Comparison of ENCODE assay signal across 8 cellular contexts in the genomic region with DNA sequence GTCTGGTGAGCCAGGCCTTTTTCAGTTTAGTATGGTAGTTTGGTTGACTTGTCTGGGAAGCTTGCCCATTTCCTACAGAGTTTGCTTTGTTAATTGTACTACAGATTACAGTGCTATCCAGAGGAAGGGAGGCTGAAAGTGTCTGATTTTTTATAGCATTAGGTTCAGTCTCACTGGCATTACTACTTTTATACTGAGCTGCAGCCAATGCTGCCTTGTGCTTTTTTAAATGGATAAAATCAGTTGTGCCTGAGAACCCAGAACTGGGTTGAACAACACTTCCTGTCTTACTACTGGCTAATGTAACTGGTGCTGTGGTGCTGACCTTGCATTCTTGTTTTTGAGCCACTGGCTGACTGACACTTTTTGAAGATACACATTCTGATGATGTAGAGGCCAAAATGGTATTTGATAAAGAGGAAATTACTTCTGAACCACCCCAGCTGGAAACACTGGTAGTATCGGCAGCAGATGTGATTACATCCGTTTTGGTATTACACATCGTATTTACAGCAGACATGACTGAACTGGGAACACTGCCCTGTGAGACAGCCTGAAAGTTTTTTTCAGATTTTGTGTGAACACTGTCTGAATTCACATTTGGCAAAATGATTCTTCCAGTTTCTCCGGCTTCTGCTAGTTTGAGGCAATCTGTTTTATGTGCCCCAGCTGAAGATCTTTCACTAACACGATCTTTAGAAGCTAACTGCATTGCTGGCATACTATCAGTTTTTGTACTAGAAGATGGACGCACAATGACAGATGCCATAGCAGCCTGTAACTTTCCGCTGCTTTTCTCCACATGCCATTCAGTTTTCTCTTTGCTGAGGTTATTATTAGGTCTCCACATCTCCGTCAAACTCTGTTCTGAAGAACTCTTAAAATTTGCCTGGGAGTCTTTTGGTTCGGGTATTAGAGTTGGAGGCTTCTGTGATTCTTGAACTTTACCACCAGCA.
DNase-seq lines count a peak whose midpoint lies in the region; ATAC-seq and TF ChIP-seq lines count a peak whose summit lies in the region.

No MANE protein-coding gene starts in this region.

- TF ChIP-seq POLR2A in tibial nerve (IDR thresholded peaks at IDR 0.05), result no peak

- intact Hi-C loops in lower lobe of right lung (cut with DNase I), result no loop called here

- WGBS in tibial nerve, 2 donors, result 17 to 32% methylated on average over 9 of the region's 9 CpGs

- H3K4me3 ChIP-seq in lower lobe of right lung (peak overlapping the region; percentile 4), tibial nerve (peak overlapping the region in 2 of 4 donors; percentile 2 to 22)

- H3K9me3 ChIP-seq in lower lobe of right lung, result no peaks in the 10 kb centered on the region
- H3K9me3 ChIP-seq in tibial nerve, result no peaks in the 10 kb centered on the region

- ATAC-seq in GM21360 (IDR thresholded peaks at IDR 0.05; ENCODE audit: unreplicated experiment), result peak; percentile 40
- peak; percentile 49 to 76 for ATAC-seq in lower lobe of right lung
- no peak for ATAC-seq in GM19463 (IDR thresholded peaks at IDR 0.05; ENCODE audit: unreplicated experiment)

- TF ChIP-seq CTCF in AG09319 (IDR thresholded peaks at IDR 0.05; ENCODE audit: low read depth, low read length) (no peak), lower lobe of right lung (IDR thresholded peaks at IDR 0.05) (no peak), tibial nerve (IDR thresholded peaks at IDR 0.05) (no peak)

- H3K4me1 ChIP-seq in lower lobe of right lung (peaks cover 48% of the 10 kb centered on the region), tibial nerve (peaks cover 0 to 82% (median 36%) of the 10 kb centered on the region in 4 donors)

- DNase-seq in AG09319 (ENCODE audit: extremely low read depth, low read depth) (peak; percentile 68), NCI-H2081 treated with DMSO at 0.1 percent for 48 hours (lab: John Stamatoyannopoulos, UW) (peak; percentile 23), caudate nucleus (lab: John Stamatoyannopoulos, UW) (peak in 36 of 61 donors; percentile 2 to 74 (median 32)), lower lobe of right lung (no peak), tibial nerve (ENCODE audit: low spot score in 2 of 2) (peak in 1 of 2 donors; percentile 17), activated gamma-delta T cell treated with Interleukin-2 at 50 U/mL for 16 hours (no peak)

- H3K27ac ChIP-seq in caudate nucleus (ENCODE audit: low read depth, low read length), result peak overlapping the region; percentile 79
- H3K27ac ChIP-seq in lower lobe of right lung, result peak overlapping the region; percentile 47
- peak overlapping the region; percentile 39 to 84 (median 64) for H3K27ac ChIP-seq in tibial nerve

- TF ChIP-seq EP300 in tibial nerve (IDR thresholded peaks at IDR 0.05), result peak in 1 of 2 donors; percentile 82

- H3K27me3 ChIP-seq in lower lobe of right lung (ENCODE audit: low read depth) (no peaks in the 10 kb centered on the region), tibial nerve (no peaks in the 10 kb centered on the region)

- H3K36me3 ChIP-seq in lower lobe of right lung (peaks cover 43% of the 10 kb centered on the region), tibial nerve (peaks cover 0 to 5% (median 0%) of the 10 kb centered on the region in 3 donors)

Comparison
In these comparisons a context has a peak if more than half of its experiments do, and no peak if none do; other contexts are left out.
1. DNase-seq: peak in AG09319 (single experiment), NCI-H2081 treated with DMSO at 0.1 percent for 48 hours (single experiment) and caudate nucleus (36 of 61); none in lower lobe of right lung (single experiment) and activated gamma-delta T cell treated with Interleukin-2 at 50 U/mL for 16 hours (single experiment).
2. Peak in every context shown above with its lines, with median percentiles within 50 percentile points of each other: H3K27ac ChIP-seq.